7 cellular contexts compared by ENCODE assay signal in genomic region chr11:2741377-2742131, GRCh38. TPM values are rescaled to one million over a fixed set of nuclear protein-coding genes. Genes with fewer than 3 reads are reported as not detected.
DNase-seq lines count a peak whose midpoint lies in the region; ATAC-seq and TF ChIP-seq lines count a peak whose summit lies in the region.

No MANE protein-coding gene starts in this region.

- H3K27ac ChIP-seq in left lung, result no peak overlapping the region

- intact Hi-C loops in left lung (cut with DNase I), result no loop called here

- DNase-seq in HPDE6-E6E7 (ENCODE audit: extremely low spot score) (peak; percentile 73), amniotic stem cell (lab: John Stamatoyannopoulos, UW) (peak; percentile 15), left lung (peak in 1 of 2 donors; percentile 60), type B pancreatic cell (ENCODE audit: extremely low spot score, unreplicated experiment) (no peak), NCI-H2029 (lab: John Stamatoyannopoulos, UW) (no peak)
- no peak for DNase-seq in effector CD8-positive, alpha-beta T cell (lab: John Stamatoyannopoulos, UW)

- no peak overlapping the region for H3K4me3 ChIP-seq in left lung

- H3K36me3 ChIP-seq in left lung, result no peaks in the 10 kb centered on the region

- no peaks in the 10 kb centered on the region for H3K9me3 ChIP-seq in left lung

- no peaks in the 10 kb centered on the region for H3K36me3 Mint-ChIP-seq in type B pancreatic cell

- no peaks in the 10 kb centered on the region for H3K27me3 Mint-ChIP-seq in type B pancreatic cell

- H3K27ac Mint-ChIP-seq in type B pancreatic cell, result peak overlapping the region; percentile 13

- peak; percentile 60 for ATAC-seq in left lung
- ATAC-seq in HG02973 (IDR thresholded peaks at IDR 0.05; ENCODE audit: unreplicated experiment), result no peak

- no peaks in the 10 kb centered on the region for H3K4me1 ChIP-seq in left lung

- H3K4me1 Mint-ChIP-seq in type B pancreatic cell (ENCODE audit: unreplicated experiment), result peaks cover 33% of the 10 kb centered on the region

- H3K27me3 ChIP-seq in left lung, result no peaks in the 10 kb centered on the region

- H3K4me3 Mint-ChIP-seq in type B pancreatic cell, result no peak overlapping the region

- H3K9me3 Mint-ChIP-seq in type B pancreatic cell, result no peaks in the 10 kb centered on the region

- TF ChIP-seq CTCF in left lung (IDR thresholded peaks at IDR 0.05) (no peak), type B pancreatic cell (conservative IDR thresholded peaks at IDR 0.05) (no peak)

RNA-seq across cellular contexts. Expression of gene KCNQ1OT1, which starts 41.8 kb away (rescaled TPM):
- total RNA-seq in left lung, result 1 to 10 TPM; 2.5 to 2.6 TPM
- 3.3 and 7.0 TPM in 2 replicates for total RNA-seq in type B pancreatic cell (ENCODE audit: low replicate concordance)

Comparison
In these comparisons a context has a peak if more than half of its experiments do, and no peak if none do; other contexts are left out.
1. DNase-seq: peak in HPDE6-E6E7 (single experiment) and amniotic stem cell (single experiment); none in type B pancreatic cell (single experiment), effector CD8-positive, alpha-beta T cell (single experiment) and NCI-H2029 (single experiment).